15 cellular contexts compared by ENCODE assay signal in the genomic region with DNA sequence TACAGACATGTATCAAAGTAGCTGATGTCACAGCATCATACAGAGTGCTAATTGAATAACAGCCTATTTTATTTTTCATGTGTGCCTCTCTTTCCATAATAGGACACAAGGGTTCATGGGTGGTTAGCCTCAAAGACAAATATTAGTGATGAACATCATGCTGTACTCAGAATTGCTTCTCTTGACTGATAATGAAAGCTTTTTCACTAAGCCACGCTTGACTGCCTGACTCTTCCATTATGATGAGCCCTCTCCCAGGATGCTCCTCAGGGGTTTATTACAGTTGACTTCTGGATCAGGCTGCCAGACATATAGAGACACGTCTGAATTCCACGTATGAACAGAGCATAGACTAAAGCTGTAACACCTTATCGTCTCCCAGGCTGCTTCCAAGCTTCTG.
DNase-seq lines count a peak whose midpoint lies in the region.
"Had no signal": no experiment of that assay in that cellular context is flagged by ENCODE, and none has a peak within 500 bp of the region (broad histone marks: within the 10 kb centered on the region; RNA-seq: fewer than 3 reads in every experiment).

No MANE protein-coding gene starts in this region.

- H3K9me3 Mint-ChIP-seq in activated CD4-positive, alpha-beta memory T cell treated with anti-CD3 and anti-CD28 coated beads, Interleukin-2, amount 10 ng/mL, durations not matched to agents 7 days and 5 days = peaks cover 2% of the 10 kb centered on the region

- CTCF ChIA-PET in activated CD4-positive, alpha-beta memory T cell treated with anti-CD3 and anti-CD28 coated beads, Interleukin-2, amount 10 ng/mL, durations not matched to agents 7 days and 5 days (lab: Charles Lee) = no interaction called here

- H3K27ac Mint-ChIP-seq in activated CD4-positive, alpha-beta memory T cell treated with anti-CD3 and anti-CD28 coated beads, Interleukin-2, amount 10 ng/mL, durations not matched to agents 7 days and 5 days = no peak overlapping the region
- H3K27ac Mint-ChIP-seq: CD4-positive, alpha-beta T cell; HFFc6 had no signal

- POLR2A ChIA-PET in activated CD4-positive, alpha-beta memory T cell treated with anti-CD3 and anti-CD28 coated beads, Interleukin-2, amount 10 ng/mL, durations not matched to agents 7 days and 5 days (lab: Charles Lee) = no interaction called here

- H3K4me1 Mint-ChIP-seq in activated CD4-positive, alpha-beta memory T cell treated with anti-CD3 and anti-CD28 coated beads, Interleukin-2, amount 10 ng/mL, durations not matched to agents 7 days and 5 days = no peaks in the 10 kb centered on the region

- H3K36me3 Mint-ChIP-seq in activated CD4-positive, alpha-beta memory T cell treated with anti-CD3 and anti-CD28 coated beads, Interleukin-2, amount 10 ng/mL, durations not matched to agents 7 days and 5 days (ENCODE audit: low read depth) = no peaks in the 10 kb centered on the region

- H3K27me3 Mint-ChIP-seq in activated CD4-positive, alpha-beta memory T cell treated with anti-CD3 and anti-CD28 coated beads, Interleukin-2, amount 10 ng/mL, durations not matched to agents 7 days and 5 days = no peaks in the 10 kb centered on the region
- H3K27me3 Mint-ChIP-seq: CD4-positive, alpha-beta T cell had no signal

- no peak overlapping the region for H3K4me3 Mint-ChIP-seq in activated CD4-positive, alpha-beta memory T cell treated with anti-CD3 and anti-CD28 coated beads, Interleukin-2, amount 10 ng/mL, durations not matched to agents 7 days and 5 days
- H3K4me3 Mint-ChIP-seq: CD4-positive, alpha-beta T cell; HFFc6 had no signal

- DNase-seq in NCI-H1092 treated with DMSO at 0.1 percent for 48 hours (lab: John Stamatoyannopoulos, UW) (peak; percentile 1), NCI-H1092 (lab: John Stamatoyannopoulos, UW) (no peak), NCI-H187 treated with DMSO at 0.1 percent for 48 hours (lab: John Stamatoyannopoulos, UW) (peak; percentile 35), NCI-H345 treated with DMSO at 0.1 percent for 48 hours (lab: John Stamatoyannopoulos, UW; ENCODE audit: unreplicated experiment) (peak; percentile 30), retina (peak; percentile 38)
- DNase-seq in activated CD4-positive, alpha-beta memory T cell treated with anti-CD3 and anti-CD28 coated beads, Interleukin-2, amount 10 ng/mL, durations not matched to agents 7 days and 5 days = no peak
- DNase-seq in stimulated activated CD4-positive, alpha-beta T cell treated with anti-CD3 and anti-CD28 coated beads, Interleukin-4, amount 100 ng/mL, for 24 hours = no peak
- DNase-seq in stimulated activated naive CD4-positive, alpha-beta T cell (lab: John Stamatoyannopoulos, UW) = no peak
- DNase-seq: ACHN; C1 segment of cervical spinal cord; Calu3; CD4-positive, alpha-beta T cell; DMS79; HCEC 1CT; HFFc6 had no signal

Comparison
In these comparisons a context has a peak if more than half of its experiments do, and no peak if none do; other contexts are left out.
1. DNase-seq: peak in NCI-H1092 treated with DMSO at 0.1 percent for 48 hours (single experiment), NCI-H187 treated with DMSO at 0.1 percent for 48 hours (single experiment), NCI-H345 treated with DMSO at 0.1 percent for 48 hours (single experiment) and retina (single experiment); none in NCI-H1092 (single experiment), activated CD4-positive, alpha-beta memory T cell treated with anti-CD3 and anti-CD28 coated beads, Interleukin-2, amount 10 ng/mL, durations not matched to agents 7 days and 5 days (single experiment), stimulated activated CD4-positive, alpha-beta T cell treated with anti-CD3 and anti-CD28 coated beads, Interleukin-4, amount 100 ng/mL, for 24 hours (single experiment) and stimulated activated naive CD4-positive, alpha-beta T cell (0 of 6).